ENCODE assay signal across 20 cellular contexts in the genomic region with DNA sequence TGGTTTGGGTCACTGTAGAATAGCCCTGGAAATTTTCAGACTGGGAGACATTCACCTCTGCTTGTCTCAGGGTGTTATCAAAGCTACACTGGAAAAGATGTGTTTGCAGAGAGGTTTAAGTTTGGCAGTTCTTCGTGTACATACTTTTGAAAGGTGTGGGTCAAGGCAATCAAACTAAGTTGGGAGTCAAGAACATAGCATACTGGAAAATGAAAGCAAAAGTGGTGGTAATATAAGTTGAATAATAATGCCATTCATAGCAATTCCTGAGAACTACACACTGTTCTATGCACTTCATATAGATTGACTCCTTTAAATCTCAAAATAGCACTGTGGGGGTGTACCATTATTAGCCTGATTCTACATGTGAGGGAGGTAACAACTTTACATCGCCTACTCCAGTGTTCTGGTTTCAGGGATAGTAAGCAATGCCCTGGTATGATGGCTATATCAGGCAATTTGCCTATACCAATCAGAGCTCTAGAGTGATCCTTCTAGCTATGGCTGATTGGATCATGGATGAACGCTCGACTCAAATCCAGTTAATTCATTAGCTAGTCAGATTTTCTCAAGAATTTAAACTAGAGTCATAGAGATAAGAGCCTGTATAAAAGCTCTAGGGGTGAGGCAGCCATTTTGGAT. TPM values are rescaled to one million over a fixed set of nuclear protein-coding genes. Genes with fewer than 3 reads are reported as not detected.
DNase-seq lines count a peak whose midpoint lies in the region; ATAC-seq and TF ChIP-seq lines count a peak whose summit lies in the region.
"Had no signal": no experiment of that assay in that cellular context is flagged by ENCODE, and none has a peak within 500 bp of the region (broad histone marks: within the 10 kb centered on the region; RNA-seq: fewer than 3 reads in every experiment).

No MANE protein-coding gene starts in this region.

- H3K9me2 ChIP-seq in Loucy (replicated peaks; ENCODE audit: low read depth, low read length): no peaks in the 10 kb centered on the region

- POLR2A ChIA-PET in activated naive CD8-positive, alpha-beta T cell treated with anti-CD3 and anti-CD28 coated beads, Interleukin-2, amount 10 ng/mL, durations not matched to agents 7 days and 5 days (lab: Charles Lee): interaction anchor here (3.5 to 5.1 kb wide), 2 partner anchors 42 to 46 kb away, joined by 51 to 55 read pairs; partner anchors contain the start of gene RASGRP1

- no peaks in the 10 kb centered on the region for H3K9me3 ChIP-seq in Loucy (ENCODE audit: insufficient read depth, low read depth, low read length)
- no peaks in the 10 kb centered on the region for H3K9me3 ChIP-seq in trophoblast cell (ENCODE audit: insufficient read depth, low read depth, low read length)
- H3K9me3 ChIP-seq in spleen: no peaks in the 10 kb centered on the region
- H3K9me3 ChIP-seq: BE2C, tibial artery had no signal

- H3K18ac ChIP-seq in trophoblast cell (ENCODE audit: low read length): no peak overlapping the region

- intact Hi-C loops in spleen (cut with DNase I; ENCODE audit: low total_unique reads): no loop called here

- H3K4me3 Mint-ChIP-seq in activated naive CD8-positive, alpha-beta T cell treated with anti-CD3 and anti-CD28 coated beads, Interleukin-2, amount 10 ng/mL, durations not matched to agents 7 days and 5 days: peak overlapping the region; percentile 25

- H3K36me3 ChIP-seq in Loucy (ENCODE audit: insufficient read depth, low read length): no peaks in the 10 kb centered on the region
- H3K36me3 ChIP-seq in trophoblast cell (ENCODE audit: control insufficient read depth in 1 of 2, insufficient read depth in 2 of 2, low read length in 2 of 2): no peaks in the 10 kb centered on the region
- no peaks in the 10 kb centered on the region for H3K36me3 ChIP-seq in spleen
- H3K36me3 ChIP-seq: BE2C, tibial artery had no signal

- H3K23ac ChIP-seq in trophoblast cell (ENCODE audit: low read length): peak overlapping the region; percentile 76

- peaks cover 8% of the 10 kb centered on the region for H3K36me3 Mint-ChIP-seq in activated naive CD8-positive, alpha-beta T cell treated with anti-CD3 and anti-CD28 coated beads, Interleukin-2, amount 10 ng/mL, durations not matched to agents 7 days and 5 days

- H3K27ac ChIP-seq in trophoblast cell (ENCODE audit: low read depth, low read length) (no peak overlapping the region), spleen (no peak overlapping the region)
- H3K27ac ChIP-seq: 22Rv1, tibial artery had no signal

- no peak overlapping the region for H3K14ac ChIP-seq in trophoblast cell (ENCODE audit: low read length)

- H3K27me3 ChIP-seq in Loucy (ENCODE audit: insufficient read depth, low read length, poor library complexity, severe bottlenecking) (no peaks in the 10 kb centered on the region), trophoblast cell (ENCODE audit: insufficient read depth, low read length) (no peaks in the 10 kb centered on the region), spleen (replicated peaks in 1 of 7) (no peaks in the 10 kb centered on the region)

- H2AK5ac ChIP-seq in trophoblast cell (ENCODE audit: low read length): no peak overlapping the region

- H2AFZ ChIP-seq in Loucy (ENCODE audit: low read length): 0 out of 2 replicates have a peak overlapping the region, but pooled peaks have one; percentile 24
- H2AFZ ChIP-seq in trophoblast cell (ENCODE audit: insufficient read depth, low read length, poor library complexity): no peak overlapping the region

- H2BK5ac ChIP-seq in trophoblast cell (ENCODE audit: low read depth, low read length, poor library complexity): no peak overlapping the region

- WGBS in trophoblast cell (ENCODE audit: extremely low coverage, insufficient coverage, insufficient read length): no CpG with 5 or more reads among the region's 4 CpGs
- 71 to 90% (median 81%) methylated on average over 4 of the region's 4 CpGs for WGBS in spleen, 5 donors

- H3K4me1 ChIP-seq in Loucy (ENCODE audit: insufficient read depth, low read length, poor library complexity, severe bottlenecking): peaks cover 44% of the 10 kb centered on the region
- peaks cover 2 to 3% of the 10 kb centered on the region in 2 experiments for H3K4me1 ChIP-seq in trophoblast cell (ENCODE audit: control insufficient read depth in 1 of 2, insufficient read depth in 2 of 2, low read length in 2 of 2)
- H3K4me1 ChIP-seq in spleen: peaks cover 0 to 34% (median 5%) of the 10 kb centered on the region in 6 donors
- H3K4me1 ChIP-seq: BE2C, tibial artery had no signal

- peaks cover 66% of the 10 kb centered on the region for H3K4me1 Mint-ChIP-seq in activated naive CD8-positive, alpha-beta T cell treated with anti-CD3 and anti-CD28 coated beads, Interleukin-2, amount 10 ng/mL, durations not matched to agents 7 days and 5 days

- TF ChIP-seq CTCF in Loucy (conservative IDR thresholded peaks at IDR 0.05; ENCODE audit: low read length) (no peak), spleen (IDR thresholded peaks at IDR 0.05 in 8 of 11, conservative IDR thresholded peaks at IDR 0.05 in 3 of 11) (no peak)

- no peak overlapping the region for H4K8ac ChIP-seq in trophoblast cell (ENCODE audit: low read depth, low read length)

- H3K27ac Mint-ChIP-seq in activated naive CD8-positive, alpha-beta T cell treated with anti-CD3 and anti-CD28 coated beads, Interleukin-2, amount 10 ng/mL, durations not matched to agents 7 days and 5 days: peak overlapping the region; percentile 65

- H3K4ac ChIP-seq in trophoblast cell (ENCODE audit: low read depth, low read length): no peak overlapping the region

- peaks cover 2% of the 10 kb centered on the region for H3K27me3 Mint-ChIP-seq in activated naive CD8-positive, alpha-beta T cell treated with anti-CD3 and anti-CD28 coated beads, Interleukin-2, amount 10 ng/mL, durations not matched to agents 7 days and 5 days

- no peaks in the 10 kb centered on the region for H3K79me2 ChIP-seq in Loucy (ENCODE audit: insufficient read depth, low read length)
- H3K79me2 ChIP-seq in trophoblast cell (ENCODE audit: control insufficient read depth, insufficient read depth, low read length, poor library complexity): no peaks in the 10 kb centered on the region

- no peaks in the 10 kb centered on the region for H4K20me1 ChIP-seq in Loucy (ENCODE audit: insufficient read depth, low read length, poor library complexity, severe bottlenecking)

- no peak overlapping the region for H2BK120ac ChIP-seq in trophoblast cell (ENCODE audit: insufficient read depth, low read length, poor library complexity)

- no peak overlapping the region for H4K91ac ChIP-seq in trophoblast cell (ENCODE audit: low read depth, low read length)

- DNase-seq in NCI-H82 (lab: John Stamatoyannopoulos, UW): peak; percentile 23
- DNase-seq in NCI-H82 treated with DMSO at 0.1 percent for 48 hours (lab: John Stamatoyannopoulos, UW; ENCODE audit: unreplicated experiment): no peak
- DNase-seq in activated naive CD8-positive, alpha-beta T cell treated with anti-CD3 and anti-CD28 coated beads, Interleukin-2, amount 10 ng/mL, durations not matched to agents 7 days and 5 days: no peak
- no peak for DNase-seq in trophoblast cell
- no peak for DNase-seq in spleen
- DNase-seq: activated naive CD4-positive, alpha-beta T cell; BE2C; effector memory CD4-positive, alpha-beta T cell; H7; NCI-H1436; NCI-H2171 treated with DMSO at 0.1 percent for 48 hours; right cardiac atrium; SIG-M5; stimulated activated CD4-positive, alpha-beta T cell treated with anti-CD3 and anti-CD28 coated beads, Interleukin-15, amount 100 ng/mL, for 24 hours; tibial artery had no signal

- no peak overlapping the region for H4K12ac ChIP-seq in trophoblast cell (ENCODE audit: low read depth, low read length)

- H3K9me3 Mint-ChIP-seq in activated naive CD8-positive, alpha-beta T cell treated with anti-CD3 and anti-CD28 coated beads, Interleukin-2, amount 10 ng/mL, durations not matched to agents 7 days and 5 days: no peaks in the 10 kb centered on the region

- H3K4me3 ChIP-seq in Loucy (ENCODE audit: low read length, poor library complexity, severe bottlenecking) (no peak overlapping the region), trophoblast cell (ENCODE audit: low read depth, low read length) (no peak overlapping the region), spleen (no peak overlapping the region)
- H3K4me3 ChIP-seq: tibial artery had no signal

- no peaks in the 10 kb centered on the region; the same call in 1 of the 2 replicates for H3F3A ChIP-seq in Loucy (ENCODE audit: low read depth)

- H3K4me2 ChIP-seq in Loucy (ENCODE audit: low read depth, low read length, poor library complexity, severe bottlenecking): no peak overlapping the region
- no peak overlapping the region for H3K4me2 ChIP-seq in trophoblast cell (ENCODE audit: low read length)

- no peak for TF ChIP-seq POLR2A in spleen (IDR thresholded peaks at IDR 0.05)

- no peak overlapping the region for H2BK12ac ChIP-seq in trophoblast cell (ENCODE audit: low read length)

- no peak for ATAC-seq in activated naive CD8-positive, alpha-beta T cell treated with anti-CD3 and anti-CD28 coated beads, Interleukin-2, amount 10 ng/mL, durations not matched to agents 7 days and 5 days (ENCODE audit: low read depth)
- no peak for ATAC-seq in GM19467 (IDR thresholded peaks at IDR 0.05; ENCODE audit: unreplicated experiment)
- ATAC-seq in GM21825 (IDR thresholded peaks at IDR 0.05; ENCODE audit: unreplicated experiment): no peak
- ATAC-seq: right cardiac atrium had no signal

- H3K9ac ChIP-seq in Loucy (ENCODE audit: low read depth, low read length, poor library complexity, severe bottlenecking) (no peak overlapping the region), trophoblast cell (ENCODE audit: low read length) (no peak overlapping the region)

- peaks cover 12% of the 10 kb centered on the region for H3K79me1 ChIP-seq in trophoblast cell (ENCODE audit: low read length)

RNA-seq across cellular contexts. Expression of gene RASGRP1, which starts 44.6 kb away (rescaled TPM):
- total RNA-seq in activated naive CD8-positive, alpha-beta T cell treated with anti-CD3 and anti-CD28 coated beads, Interleukin-2, amount 10 ng/mL, durations not matched to agents 7 days and 5 days: 100 to 1,000 TPM; 175 to 179 TPM
- 19.6 and 22.1 TPM in 2 replicates for polyA plus RNA-seq in trophoblast cell (2013)
- 10 to 100 TPM; 13.5 to 25.0 (median 19.2) TPM for total RNA-seq in spleen
- 1 to 10 TPM; 1.5 to 3.4 (median 2.1) TPM for polyA plus RNA-seq in spleen
- total RNA-seq: fibroblast of lung had no signal

Comparison
In these comparisons a context has a peak if more than half of its experiments do, and no peak if none do; other contexts are left out.
1. RNA of gene RASGRP1, which starts 44.6 kb away (total RNA-seq): 175 to 179 TPM in activated naive CD8-positive, alpha-beta T cell treated with anti-CD3 and anti-CD28 coated beads, Interleukin-2, amount 10 ng/mL, durations not matched to agents 7 days and 5 days; 13.5 to 25.0 TPM in spleen; every median in the first group is over 4 times any median in the second.